In the genomic region with DNA sequence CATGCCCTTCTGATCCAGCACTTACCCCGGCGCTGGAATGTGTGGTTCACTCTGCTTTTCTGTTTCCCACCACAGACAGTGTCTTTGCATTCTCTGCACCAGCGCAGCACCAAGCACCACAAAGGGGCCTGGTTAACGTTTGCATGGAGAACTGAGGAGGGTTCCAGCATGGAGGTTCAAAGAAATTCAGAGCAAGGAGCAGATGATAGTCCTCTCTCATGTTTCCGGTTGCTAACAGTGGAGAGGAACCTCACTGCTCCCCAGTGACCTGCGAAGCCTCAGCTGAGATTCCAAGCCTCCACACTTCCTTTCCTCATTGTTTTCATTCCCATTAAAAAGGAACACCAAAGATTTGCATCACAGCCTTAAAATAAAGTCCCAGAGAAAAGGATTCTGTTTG, we compare ENCODE assay signal across 16 cellular contexts.
DNase-seq lines count a peak whose midpoint lies in the region; ATAC-seq lines count a peak whose summit lies in the region.
"Had no signal": no experiment of that assay in that cellular context is flagged by ENCODE, and none has a peak within 500 bp of the region (broad histone marks: within the 10 kb centered on the region; RNA-seq: fewer than 3 reads in every experiment).

No MANE protein-coding gene starts in this region.

- peak overlapping the region; percentile 4 to 77 (median 32); a peak in 16 of 22 replicates for H3K4me2 ChIP-seq in BLaER1 treated with 17β-estradiol and CSF1 and Interleukin-3, amounts not matched to agents 10 nM and 100 nM

- H3K27me3 Mint-ChIP-seq in CD8-positive, alpha-beta memory T cell, result peaks cover 8 to 11% of the 10 kb centered on the region in 2 donors

- H3K4me1 ChIP-seq in BLaER1 treated with 17β-estradiol and CSF1 and Interleukin-3, amounts not matched to agents 10 nM and 100 nM, result peaks cover 14 to 45% (median 19%) of the 10 kb centered on the region in 10 experiments
- H3K4me1 ChIP-seq in right cardiac atrium (ENCODE audit: control insufficient read depth, insufficient read depth, low read length), result peaks cover 19% of the 10 kb centered on the region
- peaks cover 54% of the 10 kb centered on the region for H3K4me1 ChIP-seq in rectal smooth muscle tissue (ENCODE audit: control insufficient read depth, insufficient read depth, low read length)
- H3K4me1 ChIP-seq in CD8-positive, alpha-beta memory T cell (ENCODE audit: insufficient read depth, low read length), result no peaks in the 10 kb centered on the region

- H3K36me3 Mint-ChIP-seq in CD8-positive, alpha-beta memory T cell, result no peaks in the 10 kb centered on the region
- H3K36me3 Mint-ChIP-seq: natural killer cell had no signal

- no peak overlapping the region for H3K4me3 ChIP-seq in BLaER1 treated with 17β-estradiol and CSF1 and Interleukin-3, amounts not matched to agents 10 nM and 100 nM
- H3K4me3 ChIP-seq in right cardiac atrium (ENCODE audit: low read length) (no peak overlapping the region), rectal smooth muscle tissue (ENCODE audit: low read length) (no peak overlapping the region)
- H3K4me3 ChIP-seq in CD8-positive, alpha-beta memory T cell (ENCODE audit: low read length), result no peak overlapping the region
- H3K4me3 ChIP-seq: testis had no signal

- H3K4me3 Mint-ChIP-seq in CD8-positive, alpha-beta memory T cell, result no peak overlapping the region
- H3K4me3 Mint-ChIP-seq: activated CD4-positive, alpha-beta T cell treated with anti-CD3 and anti-CD28 coated beads, Interleukin-2, amount 10 ng/mL, durations not matched to agents 7 days and 5 days; natural killer cell; T-helper 17 cell had no signal

- POLR2A ChIA-PET in CD8-positive, alpha-beta memory T cell (lab: Charles Lee), result no interaction called here

- peak; percentile 39 for DNase-seq in astrocyte of the hippocampus (ENCODE audit: low read depth, low spot score)
- DNase-seq in right cardiac atrium, result no peak
- no peak for DNase-seq in CD8-positive, alpha-beta memory T cell
- DNase-seq: activated CD4-positive, alpha-beta T cell treated with anti-CD3 and anti-CD28 coated beads, Interleukin-2, amount 10 ng/mL, durations not matched to agents 7 days and 5 days; aorta; glutamatergic neuron; natural killer cell; NCI-H2081; T-helper 17 cell; testis had no signal

- 69% methylated on average over 6 of the region's 6 CpGs for WGBS in right cardiac atrium

- no peaks in the 10 kb centered on the region; a peak in 1 of 22 replicates for H3K9me3 ChIP-seq in BLaER1 treated with 17β-estradiol and CSF1 and Interleukin-3, amounts not matched to agents 10 nM and 100 nM (replicated peaks in 1 of 11)
- H3K9me3 ChIP-seq in right cardiac atrium (ENCODE audit: control insufficient read depth, low read length), result no peaks in the 10 kb centered on the region
- H3K9me3 ChIP-seq in CD8-positive, alpha-beta memory T cell (ENCODE audit: low read length), result no peaks in the 10 kb centered on the region
- H3K9me3 ChIP-seq: testis had no signal

- CTCF ChIA-PET in CD8-positive, alpha-beta memory T cell (lab: Charles Lee), result no interaction called here

- H3K4me1 Mint-ChIP-seq in CD8-positive, alpha-beta memory T cell, result peaks cover 3 to 5% (median 5%) of the 10 kb centered on the region in 3 donors

- H3K9ac ChIP-seq in BLaER1 treated with 17β-estradiol and CSF1 and Interleukin-3, amounts not matched to agents 10 nM and 100 nM, result no peak overlapping the region
- no peak overlapping the region for H3K9ac ChIP-seq in rectal smooth muscle tissue (ENCODE audit: low read length)

- no peaks in the 10 kb centered on the region; a peak in 1 of 22 replicates for H3K36me3 ChIP-seq in BLaER1 treated with 17β-estradiol and CSF1 and Interleukin-3, amounts not matched to agents 10 nM and 100 nM
- H3K36me3 ChIP-seq in rectal smooth muscle tissue (ENCODE audit: control insufficient read depth, insufficient read depth, low read length), result no peaks in the 10 kb centered on the region
- H3K36me3 ChIP-seq in CD8-positive, alpha-beta memory T cell (ENCODE audit: insufficient read depth, low read length), result no peaks in the 10 kb centered on the region

- peak in 1 of 2 donors; percentile 45 for ATAC-seq in right cardiac atrium
- no peak for ATAC-seq in GM18870 (IDR thresholded peaks at IDR 0.05; ENCODE audit: unreplicated experiment)
- no peak for ATAC-seq in HG02623 (IDR thresholded peaks at IDR 0.05; ENCODE audit: unreplicated experiment)
- no peak for ATAC-seq in HG03354 (IDR thresholded peaks at IDR 0.05; ENCODE audit: poor library complexity, severe bottlenecking, unreplicated experiment)
- ATAC-seq: HCT116, natural killer cell, T-helper 17 cell had no signal

- no peaks in the 10 kb centered on the region for H3K27me3 ChIP-seq in BLaER1 treated with 17β-estradiol and CSF1 and Interleukin-3, amounts not matched to agents 10 nM and 100 nM
- H3K27me3 ChIP-seq in right cardiac atrium (ENCODE audit: control insufficient read depth, insufficient read depth), result no peaks in the 10 kb centered on the region
- no peaks in the 10 kb centered on the region for H3K27me3 ChIP-seq in rectal smooth muscle tissue (ENCODE audit: control insufficient read depth, insufficient read depth, low read length)
- no peaks in the 10 kb centered on the region for H3K27me3 ChIP-seq in CD8-positive, alpha-beta memory T cell (ENCODE audit: insufficient read depth, low read length, poor library complexity, severe bottlenecking)
- H3K27me3 ChIP-seq: testis had no signal

- H4K20me1 ChIP-seq in BLaER1 treated with 17β-estradiol and CSF1 and Interleukin-3, amounts not matched to agents 10 nM and 100 nM, result no peaks in the 10 kb centered on the region

- intact Hi-C loops in right cardiac atrium (cut with DNase I), result no loop called here

- H3K27ac ChIP-seq in BLaER1 treated with 17β-estradiol and CSF1 and Interleukin-3, amounts not matched to agents 10 nM and 100 nM, result no peak overlapping the region
- H3K27ac ChIP-seq in right cardiac atrium (ENCODE audit: low read length), result peak overlapping the region; percentile 30
- H3K27ac ChIP-seq in rectal smooth muscle tissue (ENCODE audit: low read depth, low read length), result peak overlapping the region; percentile 71
- no peak overlapping the region for H3K27ac ChIP-seq in CD8-positive, alpha-beta memory T cell (ENCODE audit: low read depth, low read length)

- no peak overlapping the region for H3K27ac Mint-ChIP-seq in CD8-positive, alpha-beta memory T cell
- H3K27ac Mint-ChIP-seq: activated CD4-positive, alpha-beta T cell treated with anti-CD3 and anti-CD28 coated beads, Interleukin-2, amount 10 ng/mL, durations not matched to agents 7 days and 5 days; natural killer cell; T-helper 17 cell had no signal

- no peaks in the 10 kb centered on the region for H3K9me3 Mint-ChIP-seq in CD8-positive, alpha-beta memory T cell
- H3K9me3 Mint-ChIP-seq: activated CD4-positive, alpha-beta T cell treated with anti-CD3 and anti-CD28 coated beads, Interleukin-2, amount 10 ng/mL, durations not matched to agents 7 days and 5 days had no signal

Comparison
In these comparisons a context has a peak if more than half of its experiments do, and no peak if none do; other contexts are left out.
1. H3K27ac ChIP-seq: peak in right cardiac atrium (single experiment) and rectal smooth muscle tissue (single experiment); none in BLaER1 treated with 17β-estradiol and CSF1 and Interleukin-3, amounts not matched to agents 10 nM and 100 nM (0 of 11) and CD8-positive, alpha-beta memory T cell (single experiment).